Comparison of ENCODE assay signal across 9 cellular contexts in the genomic region with DNA sequence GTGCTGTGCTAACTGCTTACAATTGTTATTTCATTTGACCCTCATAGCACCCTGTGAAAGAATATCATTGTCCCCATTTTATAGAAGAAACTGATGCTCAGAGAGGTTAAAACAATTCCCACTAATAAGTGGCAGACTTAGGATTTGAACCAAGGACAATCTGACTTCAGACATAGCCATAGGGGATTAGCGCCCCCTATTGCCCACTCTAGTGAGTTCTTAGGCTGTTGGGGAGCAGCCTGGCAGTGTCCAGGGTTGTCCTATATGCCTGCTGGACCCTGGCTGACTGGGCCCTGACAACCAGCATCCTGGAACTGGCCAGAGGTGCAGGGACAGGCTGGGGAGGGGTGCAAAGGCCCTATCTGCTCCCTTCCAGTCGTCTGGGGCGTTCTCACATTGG. TPM values are rescaled to one million over a fixed set of nuclear protein-coding genes. Genes with fewer than 3 reads are reported as not detected.
A peak's percentile ranks its signal among the peaks of the same experiment; 100 is the strongest.
DNase-seq lines count a peak whose midpoint lies in the region; ATAC-seq, FAIRE-seq and TF ChIP-seq lines count a peak whose summit lies in the region.
"Had no signal": no experiment of that assay in that cellular context is flagged by ENCODE, and none has a peak within 500 bp of the region (broad histone marks: within the 10 kb centered on the region; RNA-seq: fewer than 3 reads in every experiment).

No MANE protein-coding gene starts in this region.

- H3K4me3 ChIP-seq in GM12878 (no peak overlapping the region), coronary artery (no peak overlapping the region)

- H4K20me1 ChIP-seq in GM12878 (ENCODE audit: control insufficient read depth, insufficient read depth): no peaks in the 10 kb centered on the region

- H3K9me3 Mint-ChIP-seq in activated naive CD4-positive, alpha-beta T cell treated with anti-CD3 and anti-CD28 coated beads for 36 hours: no peaks in the 10 kb centered on the region
- no peaks in the 10 kb centered on the region for H3K9me3 Mint-ChIP-seq in osteocyte (ENCODE audit: unreplicated experiment)

- H3K36me3 Mint-ChIP-seq in activated naive CD4-positive, alpha-beta T cell treated with anti-CD3 and anti-CD28 coated beads for 36 hours (ENCODE audit: low read depth): no peaks in the 10 kb centered on the region
- no peaks in the 10 kb centered on the region for H3K36me3 Mint-ChIP-seq in osteocyte (ENCODE audit: unreplicated experiment)

- intact Hi-C loops in activated naive CD4-positive, alpha-beta T cell treated with anti-CD3 and anti-CD28 coated beads for 36 hours (cut with micrococcal nuclease): no loop called here
- intact Hi-C loops in GM12878 (cut with micrococcal nuclease; ENCODE audit: unreplicated experiment): no loop called here

- in situ Hi-C loops in GM12878 (cut with MboI): loop anchor here (5.0 to 10.0 kb wide), 4 partner anchors 202 to 1045 kb away; partner anchors contain the start of gene CAPN7

- no peaks in the 10 kb centered on the region for H3K79me2 ChIP-seq in GM12878 (ENCODE audit: control insufficient read depth, insufficient read depth, low read length)

- POLR2A ChIA-PET in GM12878 (lab: Charles Lee): no interaction called here

- DNase-seq in activated naive CD4-positive, alpha-beta T cell treated with anti-CD3 and anti-CD28 coated beads for 36 hours: peak; percentile 57
- no peak for DNase-seq in activated naive CD4-positive, alpha-beta T cell treated with anti-CD3 and anti-CD28 coated beads, Interleukin-2, amount 50 U/mL, for 16 hours
- DNase-seq in M059J (ENCODE audit: low read depth) (peak; percentile 48), GM12878 (ENCODE audit: low read depth, low spot score) (no peak), osteocyte (ENCODE audit: extremely low spot score, unreplicated experiment) (no peak), coronary artery (ENCODE audit: low spot score) (no peak), SW480 (ENCODE audit: low spot score) (no peak)

- SMC1A ChIA-PET in GM12878 (lab: Charles Lee; ENCODE audit: uncharacterized antibody, unreplicated experiment): interaction anchor here (1.0 kb wide), 1 partner anchor 67 kb away, joined by 3 read pairs; no protein-coding TSS in a partner anchor

- H3K9ac ChIP-seq in GM12878 (ENCODE audit: control insufficient read depth, insufficient read depth, low read length): no peak overlapping the region

- BruUV-seq in GM12878 (replicated peaks; lab: Mats Ljungman, UMichigan): no TSS peak

- ATAC-seq in GM12878 (peak; percentile 11; the same call in 2 of the 3 replicates), HG02884 (IDR thresholded peaks at IDR 0.05; ENCODE audit: unreplicated experiment) (no peak)

- no peak overlapping the region for H3K4me2 ChIP-seq in GM12878 (ENCODE audit: control insufficient read depth, insufficient read depth)

- RAD21 ChIA-PET in GM12878 (lab: Charles Lee; ENCODE audit: unreplicated experiment): no interaction called here

- H3K4me3 Mint-ChIP-seq in activated naive CD4-positive, alpha-beta T cell treated with anti-CD3 and anti-CD28 coated beads for 36 hours: no peak overlapping the region
- H3K4me3 Mint-ChIP-seq in osteocyte (ENCODE audit: unreplicated experiment): no peak overlapping the region

- no peak for TF ChIP-seq EP300 in GM12878 (IDR thresholded peaks at IDR 0.05; ENCODE audit: borderline replicate concordance in 1 of 2, control insufficient read depth in 1 of 2, low read depth in 2 of 2, low read length in 2 of 2)

- no peak overlapping the region for H3K27ac Mint-ChIP-seq in activated naive CD4-positive, alpha-beta T cell treated with anti-CD3 and anti-CD28 coated beads for 36 hours
- H3K27ac Mint-ChIP-seq in osteocyte (ENCODE audit: unreplicated experiment): no peak overlapping the region

- peaks cover 14% of the 10 kb centered on the region for H3K4me1 ChIP-seq in GM12878 (ENCODE audit: control insufficient read depth, insufficient read depth, low read length)

- H2AFZ ChIP-seq in GM12878 (ENCODE audit: control insufficient read depth, low read depth, low read length): no peak overlapping the region

- H3K4me1 Mint-ChIP-seq in activated naive CD4-positive, alpha-beta T cell treated with anti-CD3 and anti-CD28 coated beads for 36 hours (ENCODE audit: low read depth): peaks cover 4% of the 10 kb centered on the region
- H3K4me1 Mint-ChIP-seq in osteocyte (ENCODE audit: unreplicated experiment): no peaks in the 10 kb centered on the region

- H3K9me3 ChIP-seq in GM12878 (replicated peaks; ENCODE audit: control insufficient read depth, insufficient read depth, low read length): no peaks in the 10 kb centered on the region

- no peak for TF ChIP-seq RAD21 in GM12878 (IDR thresholded peaks at IDR 0.05; ENCODE audit: insufficient read depth, low read depth, low read length)

- no peaks in the 10 kb centered on the region for H3K36me3 ChIP-seq in GM12878 (ENCODE audit: control insufficient read depth in 2 of 2, insufficient read depth in 2 of 2, low read length in 1 of 2)

- 38% methylated on average over 3 of the region's 3 CpGs for WGBS in GM12878 (ENCODE audit: insufficient coverage, insufficient replicate concordance, low lambda C conversion rate, missing lambda C conversion rate)

- no peak overlapping the region for H3K27ac ChIP-seq in GM12878 (ENCODE audit: control insufficient read depth, insufficient read depth)
- H3K27ac ChIP-seq in coronary artery: no peak overlapping the region

- FAIRE-seq in GM12878 (lab: Jason Lieb, UNC): no peak
- FAIRE-seq: islet of Langerhans had no signal

- peak; percentile 33 to 59 (median 40); a peak in 5 of 6 replicates for TF ChIP-seq CTCF in GM12878 (IDR thresholded peaks at IDR 0.05 in 2 of 3, conservative IDR thresholded peaks at IDR 0.05 in 1 of 3; ENCODE audit: control insufficient read depth in 2 of 3, extremely low read depth in 1 of 3, insufficient read depth in 1 of 3, low read depth in 3 of 3, low read length in 3 of 3)
- TF ChIP-seq CTCF in osteocyte (IDR thresholded peaks at IDR 0.05): peak; percentile 43
- no peak for TF ChIP-seq CTCF in coronary artery (IDR thresholded peaks at IDR 0.05)

- no peak for TF ChIP-seq POLR2A in GM12878 (IDR thresholded peaks at IDR 0.05; ENCODE audit: low read depth, low read length)

- no peaks in the 10 kb centered on the region for H3K27me3 ChIP-seq in GM12878 (replicated peaks in 1 of 2; ENCODE audit: control insufficient read depth in 2 of 2, insufficient read depth in 2 of 2, low read length in 1 of 2)

- H3K27me3 Mint-ChIP-seq in activated naive CD4-positive, alpha-beta T cell treated with anti-CD3 and anti-CD28 coated beads for 36 hours (ENCODE audit: low read depth): no peaks in the 10 kb centered on the region
- peaks cover 2% of the 10 kb centered on the region for H3K27me3 Mint-ChIP-seq in osteocyte (ENCODE audit: unreplicated experiment)

- CTCF ChIA-PET in activated naive CD4-positive, alpha-beta T cell treated with anti-CD3 and anti-CD28 coated beads for 36 hours (lab: Charles Lee): interaction anchor here (1.3 to 2.4 kb wide), 2 partner anchors 199 to 1141 kb away, joined by 3 to 14 read pairs; no protein-coding TSS in a partner anchor
- CTCF ChIA-PET in GM12878 (lab: Yijun Ruan, JAX): interaction anchor here (1.6 to 2.1 kb wide), 2 partner anchors 10 to 619 kb away, joined by 5 to 13 read pairs; no protein-coding TSS in a partner anchor

RNA-seq across cellular contexts. Expression of gene DPH3, which starts 15.4 kb away (rescaled TPM):
- 10 to 100 TPM; 16.1 to 17.0 TPM for total RNA-seq in activated naive CD4-positive, alpha-beta T cell treated with anti-CD3 and anti-CD28 coated beads for 36 hours
- 14.3 and 18.5 TPM in 2 replicates for total RNA-seq in M059J (2014; rRNA removed; shearing (Covaris generic))
- total RNA-seq in GM12878 (2013; cell fraction: nucleolus; rRNA removed): 3.3 and 3.5 TPM in 2 replicates
- total RNA-seq in GM12878 (2014; rRNA removed) (10.7 and 10.8 TPM in 2 replicates), GM12878 (2014; rRNA removed; fragmentation: Illumina TruSeq; extraction: Trizol) (13.0 and 14.7 TPM in 2 replicates), GM12878 (2021) (15.4 and 20.6 TPM in 2 replicates), osteocyte (16.7 and 21.4 TPM in 2 replicates)
- polyA plus RNA-seq in GM12878 (2011; ENCODE audit: low read depth): 5.3 TPM
- polyA plus RNA-seq in GM12878 (2011; rRNA removed) (26.1 and 39.1 TPM in 2 replicates), GM12878 (2014; fragmentation: Illumina TruSeq; extraction: Trizol) (18.0 and 19.0 TPM in 2 replicates), GM12878 (2014; fragmentation: Nextera tagmentation; extraction: Ambion mirVana) (10 to 100 TPM; 67.1 to 71.8 TPM), GM12878 (2014; rRNA removed) (9.2 and 10.9 TPM in 2 replicates), GM12878 (2016; fragmentation: Nextera tagmentation; extraction: Ambion mirVana) (10 to 100 TPM; 50.6 to 54.8 TPM)
- polyA plus RNA-seq in GM12878 (2011; cell fraction: cytosol; rRNA removed): 7.1 and 7.3 TPM in 2 replicates
- polyA plus RNA-seq in GM12878 (2011; cell fraction: nucleus; rRNA removed): 3.4 and 5.5 TPM in 2 replicates
- polyA plus RNA-seq in GM12878 (2012): 10.3 and 11.2 TPM in 2 replicates
- 5.8 and 6.9 TPM in 2 replicates for polyA minus RNA-seq in GM12878 (2011; rRNA and poly(A)+ RNA removed)
- polyA minus RNA-seq in GM12878 (2011; cell fraction: cytosol; rRNA and poly(A)+ RNA removed): 3.3 and 3.7 TPM in 2 replicates
- 2.7 and 3.5 TPM in 2 replicates for polyA minus RNA-seq in GM12878 (2011; cell fraction: nucleus; rRNA and poly(A)+ RNA removed)

RNA-seq across cellular contexts. Expression of gene OXNAD1, which starts 15.7 kb away (rescaled TPM):
- 10 to 100 TPM; 32.4 to 34.2 TPM for total RNA-seq in activated naive CD4-positive, alpha-beta T cell treated with anti-CD3 and anti-CD28 coated beads for 36 hours
- 7.7 and 7.9 TPM in 2 replicates for total RNA-seq in M059J (2014; rRNA removed; shearing (Covaris generic))
- 46.6 and 47.8 TPM in 2 replicates for total RNA-seq in GM12878 (2013; cell fraction: nucleolus; rRNA removed)
- 18.9 and 20.5 TPM in 2 replicates for total RNA-seq in GM12878 (2014; rRNA removed)
- total RNA-seq in GM12878 (2014; rRNA removed; fragmentation: Illumina TruSeq; extraction: Trizol): 13.5 and 14.4 TPM in 2 replicates
- total RNA-seq in GM12878 (2021): 14.5 and 15.4 TPM in 2 replicates
- 4.2 TPM for polyA plus RNA-seq in GM12878 (2011; ENCODE audit: low read depth)
- polyA plus RNA-seq in GM12878 (2011; rRNA removed): 18.7 and 22.6 TPM in 2 replicates
- 14.2 and 14.3 TPM in 2 replicates for polyA plus RNA-seq in GM12878 (2011; cell fraction: cytosol; rRNA removed)
- polyA plus RNA-seq in GM12878 (2011; cell fraction: nucleus; rRNA removed): 14.9 and 17.4 TPM in 2 replicates
- 6.9 and 7.2 TPM in 2 replicates for polyA plus RNA-seq in GM12878 (2012)
- 12.9 and 16.9 TPM in 2 replicates for polyA plus RNA-seq in GM12878 (2014; fragmentation: Illumina TruSeq; extraction: Trizol)
- 1 to 10 TPM; 5.6 to 6.9 TPM for polyA plus RNA-seq in GM12878 (2014; fragmentation: Nextera tagmentation; extraction: Ambion mirVana)
- 13.2 and 13.5 TPM in 2 replicates for polyA plus RNA-seq in GM12878 (2014; rRNA removed)
- 10 to 100 TPM; 24.3 to 27.8 TPM for polyA plus RNA-seq in GM12878 (2016; fragmentation: Nextera tagmentation; extraction: Ambion mirVana)
- polyA minus RNA-seq in GM12878 (2011; rRNA and poly(A)+ RNA removed): 21.0 and 22.2 TPM in 2 replicates
- 6.0 and 10.7 TPM in 2 replicates for polyA minus RNA-seq in GM12878 (2011; cell fraction: cytosol; rRNA and poly(A)+ RNA removed)
- polyA minus RNA-seq in GM12878 (2011; cell fraction: nucleus; rRNA and poly(A)+ RNA removed): 27.0 and 38.5 TPM in 2 replicates
- 10.4 and 10.8 TPM in 2 replicates for total RNA-seq in osteocyte

Comparison
In these comparisons a context has a peak if more than half of its experiments do, and no peak if none do; other contexts are left out.
1. DNase-seq: peak in activated naive CD4-positive, alpha-beta T cell treated with anti-CD3 and anti-CD28 coated beads for 36 hours (single experiment) and M059J (single experiment); none in activated naive CD4-positive, alpha-beta T cell treated with anti-CD3 and anti-CD28 coated beads, Interleukin-2, amount 50 U/mL, for 16 hours (single experiment), GM12878 (single experiment), osteocyte (single experiment), coronary artery (single experiment) and SW480 (single experiment).